In the genomic region with DNA sequence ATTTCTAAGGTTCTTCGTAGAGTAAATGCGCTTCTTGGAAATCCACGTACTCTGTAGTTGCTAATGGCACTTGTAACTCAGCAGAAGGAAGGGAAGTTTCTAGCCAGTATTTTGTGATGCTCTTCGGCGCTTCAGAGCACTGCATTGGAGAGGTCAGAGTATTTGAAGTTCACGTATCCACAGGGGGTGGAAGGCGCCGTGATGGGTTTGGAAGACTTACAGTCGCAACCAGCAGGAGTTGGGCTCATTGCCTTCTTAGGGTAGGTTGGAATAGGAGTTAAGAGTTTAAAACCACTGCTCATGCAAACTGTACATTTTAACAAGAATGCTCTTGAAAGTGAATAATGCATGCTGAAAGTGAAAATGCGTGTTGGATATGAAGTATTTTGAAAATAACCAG, we compare ENCODE assay signal across 13 cellular contexts. TPM values are rescaled to one million over a fixed set of nuclear protein-coding genes. Genes with fewer than 3 reads are reported as not detected.
DNase-seq lines count a peak whose midpoint lies in the region; ATAC-seq, FAIRE-seq and TF ChIP-seq lines count a peak whose summit lies in the region.
"Had no signal": no experiment of that assay in that cellular context is flagged by ENCODE, and none has a peak within 500 bp of the region (broad histone marks: within the 10 kb centered on the region; RNA-seq: fewer than 3 reads in every experiment).

No MANE protein-coding gene starts in this region.

- H3K4me3 Mint-ChIP-seq in T-helper 1 cell treated with Interleukin-12 subunit alpha and Interleukin-12 subunit beta and Interleukin-4 antibody, amounts not matched to agents 30 μg/mL and 1 μg/mL, for 36 hours, result peak overlapping the region; percentile 72
- H3K4me3 Mint-ChIP-seq in astrocyte (ENCODE audit: unreplicated experiment), result no peak overlapping the region

- H3K4me2 ChIP-seq in astrocyte (ENCODE audit: low read length), result no peak overlapping the region

- H3K9ac ChIP-seq in astrocyte (ENCODE audit: low read length) (no peak overlapping the region), muscle layer of colon (ENCODE audit: low read length) (no peak overlapping the region)

- H3K4me1 Mint-ChIP-seq in T-helper 1 cell treated with Interleukin-12 subunit alpha and Interleukin-12 subunit beta and Interleukin-4 antibody, amounts not matched to agents 30 μg/mL and 1 μg/mL, for 36 hours (ENCODE audit: low read depth), result peaks cover 56% of the 10 kb centered on the region
- peaks cover 12% of the 10 kb centered on the region for H3K4me1 Mint-ChIP-seq in astrocyte (ENCODE audit: low read depth, unreplicated experiment)

- peaks cover 39% of the 10 kb centered on the region for H3K36me3 Mint-ChIP-seq in T-helper 1 cell treated with Interleukin-12 subunit alpha and Interleukin-12 subunit beta and Interleukin-4 antibody, amounts not matched to agents 30 μg/mL and 1 μg/mL, for 36 hours (ENCODE audit: low read depth)
- H3K36me3 Mint-ChIP-seq in astrocyte (ENCODE audit: low read depth, unreplicated experiment), result peaks cover 13% of the 10 kb centered on the region

- H3K36me3 ChIP-seq in astrocyte (ENCODE audit: insufficient read depth, low read length), result peaks cover 12% of the 10 kb centered on the region
- peaks cover 42% of the 10 kb centered on the region for H3K36me3 ChIP-seq in muscle layer of colon (ENCODE audit: insufficient read depth, low read length)

- no peaks in the 10 kb centered on the region for H3K27me3 Mint-ChIP-seq in T-helper 1 cell treated with Interleukin-12 subunit alpha and Interleukin-12 subunit beta and Interleukin-4 antibody, amounts not matched to agents 30 μg/mL and 1 μg/mL, for 36 hours (ENCODE audit: low read depth)
- no peaks in the 10 kb centered on the region for H3K27me3 Mint-ChIP-seq in astrocyte (ENCODE audit: low read depth, unreplicated experiment)

- H3K4me1 ChIP-seq in astrocyte (ENCODE audit: insufficient read depth, low read length) (peaks cover 8% of the 10 kb centered on the region), muscle layer of colon (ENCODE audit: insufficient read depth, low read length) (peaks cover 16% of the 10 kb centered on the region)

- no peak for ATAC-seq in HG02678 (IDR thresholded peaks at IDR 0.05; ENCODE audit: unreplicated experiment)
- ATAC-seq in GM18498 (IDR thresholded peaks at IDR 0.05; ENCODE audit: unreplicated experiment), result no peak

- H3K27ac ChIP-seq in astrocyte (ENCODE audit: low read depth, low read length) (peak overlapping the region; percentile 55), muscle layer of colon (ENCODE audit: low read depth, low read length) (peak overlapping the region; percentile 1)
- H3K27ac ChIP-seq: 22Rv1 had no signal

- DNase-seq in T-helper 1 cell, result no peak
- DNase-seq in GM12891 (ENCODE audit: insufficient read length, low spot score), result no peak
- DNase-seq in astrocyte (ENCODE audit: low read depth), result no peak
- DNase-seq in NCI-H1417 treated with DMSO at 0.1 percent for 48 hours (lab: John Stamatoyannopoulos, UW), result no peak
- DNase-seq: caudate nucleus, hippocampal formation, left ventricle myocardium superior, small intestine had no signal

- H4K20me1 ChIP-seq in astrocyte (ENCODE audit: insufficient read depth, low read length), result peaks cover 76% of the 10 kb centered on the region

- H3K79me2 ChIP-seq in astrocyte (ENCODE audit: insufficient read depth, low read length), result peaks cover 46% of the 10 kb centered on the region

- peak overlapping the region; percentile 95 for H3K27ac Mint-ChIP-seq in T-helper 1 cell treated with Interleukin-12 subunit alpha and Interleukin-12 subunit beta and Interleukin-4 antibody, amounts not matched to agents 30 μg/mL and 1 μg/mL, for 36 hours
- no peak overlapping the region for H3K27ac Mint-ChIP-seq in astrocyte (ENCODE audit: unreplicated experiment)

- no peak overlapping the region for H2AFZ ChIP-seq in astrocyte (ENCODE audit: low read depth, low read length)

- TF ChIP-seq POLR2A in GM12891 (IDR thresholded peaks at IDR 0.05; ENCODE audit: low read depth, low read length), result no peak

- no peak for TF ChIP-seq CTCF in astrocyte (IDR thresholded peaks at IDR 0.05; ENCODE audit: insufficient read depth, low read depth, low read length)

- H3K4me3 ChIP-seq in astrocyte (ENCODE audit: insufficient read depth, low read depth, low read length), result no peak overlapping the region
- H3K4me3 ChIP-seq in muscle layer of colon (ENCODE audit: low read depth in 1 of 2, low read length in 2 of 2), result no peak overlapping the region

- H3K9me3 Mint-ChIP-seq in T-helper 1 cell treated with Interleukin-12 subunit alpha and Interleukin-12 subunit beta and Interleukin-4 antibody, amounts not matched to agents 30 μg/mL and 1 μg/mL, for 36 hours, result no peaks in the 10 kb centered on the region
- H3K9me3 Mint-ChIP-seq in astrocyte (ENCODE audit: unreplicated experiment), result no peaks in the 10 kb centered on the region

- peak; percentile 50 for FAIRE-seq in GM12891 (lab: Jason Lieb, UNC)
- FAIRE-seq in astrocyte (lab: Jason Lieb, UNC), result no peak
- FAIRE-seq: small intestine had no signal

- H3K27me3 ChIP-seq in astrocyte (ENCODE audit: insufficient read depth, low read length) (no peaks in the 10 kb centered on the region), muscle layer of colon (ENCODE audit: control insufficient read depth in 1 of 2, insufficient read depth in 2 of 2, low read length in 2 of 2) (no peaks in the 10 kb centered on the region)

- H3K9me3 ChIP-seq in astrocyte (ENCODE audit: insufficient read depth, low read depth, low read length), result no peaks in the 10 kb centered on the region
- no peaks in the 10 kb centered on the region for H3K9me3 ChIP-seq in muscle layer of colon (ENCODE audit: low read length)

TF ChIP-seq in GM12891, 5 proteins besides CTCF, POLR2A, EP300 and RAD21:
- no peak for TF ChIP-seq POU2F2 (IDR thresholded peaks at IDR 0.05; ENCODE audit: low read depth, low read length)
- TF ChIP-seq TAF1 (IDR thresholded peaks at IDR 0.05; ENCODE audit: low read depth, low read length), result no peak
- TF ChIP-seq SPI1 (IDR thresholded peaks at IDR 0.05; ENCODE audit: low read depth, low read length), result no peak
- no peak for TF ChIP-seq POLR2AphosphoS5 (IDR thresholded peaks at IDR 0.05; ENCODE audit: low read depth, low read length)
- no peak for TF ChIP-seq PAX5 (IDR thresholded peaks at IDR 0.05; ENCODE audit: insufficient read depth, low read length, severe bottlenecking)

RNA-seq across cellular contexts. Expression of gene SHH, which starts 49.1 kb away (rescaled TPM):
- not detected for polyA plus RNA-seq in GM12891 (2012; ENCODE audit: low read depth, missing spikeins)
- total RNA-seq in astrocyte, result 0.16 and 0.79 TPM in 2 replicates
- total RNA-seq: left ventricle myocardium superior had no signal
